8 cellular contexts compared by ENCODE assay signal in the genomic region with DNA sequence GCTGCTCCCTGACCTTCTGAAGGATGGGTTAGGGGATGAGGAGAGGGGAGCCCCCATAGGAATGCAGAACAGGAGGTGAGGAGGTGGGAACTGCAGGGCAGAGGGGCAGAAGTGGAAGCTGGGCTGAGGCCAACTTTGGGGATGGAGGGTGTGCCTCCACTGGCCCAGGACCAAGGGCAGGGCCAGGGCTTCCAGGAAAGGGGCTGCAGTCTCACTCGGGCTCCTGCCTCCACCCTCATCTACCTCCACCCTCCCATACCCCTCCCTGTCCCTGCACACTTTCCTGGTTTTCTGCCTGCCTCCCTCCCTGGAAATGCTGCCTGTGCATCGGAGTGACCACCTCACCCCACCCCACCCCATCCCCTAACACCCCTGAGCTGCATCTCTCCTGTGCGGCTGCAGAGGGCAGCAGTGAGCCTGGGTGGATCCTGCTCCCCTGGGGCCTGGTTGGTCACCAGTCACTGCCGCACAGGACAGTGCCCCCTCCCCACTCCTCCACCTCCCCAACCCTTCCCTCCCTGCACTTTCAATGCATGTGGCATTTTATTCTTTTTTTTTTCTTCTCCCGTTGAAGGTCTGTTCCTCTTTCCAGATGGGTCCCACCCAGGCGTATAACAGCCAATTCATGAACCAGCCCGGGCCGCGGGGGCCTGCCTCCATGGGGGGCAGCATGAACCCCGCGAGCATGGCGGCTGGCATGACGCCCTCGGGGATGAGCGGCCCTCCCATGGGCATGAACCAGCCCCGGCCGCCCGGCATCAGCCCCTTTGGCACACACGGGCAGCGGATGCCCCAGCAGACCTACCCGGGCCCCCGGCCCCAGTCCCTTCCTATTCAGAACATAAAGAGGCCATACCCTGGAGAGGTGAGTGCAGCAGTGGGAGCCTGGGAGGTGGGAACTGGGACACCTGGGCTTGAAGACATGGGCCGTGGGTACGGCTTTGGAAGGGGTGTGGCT. TPM values are rescaled to one million over a fixed set of nuclear protein-coding genes. Genes with fewer than 3 reads are reported as not detected.
DNase-seq lines count a peak whose midpoint lies in the region; ATAC-seq, FAIRE-seq and TF ChIP-seq lines count a peak whose summit lies in the region.

No MANE protein-coding gene starts in this region.

- TF ChIP-seq CTCF in PC-3 (conservative IDR thresholded peaks at IDR 0.05; ENCODE audit: low read depth, low read length) (peak; percentile 99), mucosa of descending colon (IDR thresholded peaks at IDR 0.05) (no peak), testis (IDR thresholded peaks at IDR 0.05) (no peak)

- no peaks in the 10 kb centered on the region for H3K79me2 ChIP-seq in PC-3 (ENCODE audit: low read length)

- BruUV-seq in PC-3 (replicated peaks; lab: Mats Ljungman, UMichigan): no TSS peak

- H3K9me3 ChIP-seq in PC-3 (ENCODE audit: low read length): no peaks in the 10 kb centered on the region
- no peaks in the 10 kb centered on the region for H3K9me3 ChIP-seq in mucosa of descending colon
- H3K9me3 ChIP-seq in testis: no peaks in the 10 kb centered on the region

- 0 out of 2 replicates have a peak overlapping the region, but pooled peaks have one; percentile 3 for H3K9ac ChIP-seq in PC-3 (ENCODE audit: low read length)

- ATAC-seq in PC-3 (peak; percentile 19), mucosa of descending colon (peak; percentile 46), GM18502 (IDR thresholded peaks at IDR 0.05; ENCODE audit: poor library complexity, unreplicated experiment) (no peak), HG03045 (IDR thresholded peaks at IDR 0.05; ENCODE audit: unreplicated experiment) (no peak)

- POLR2A ChIA-PET in PC-3 (lab: Charles Lee; ENCODE audit: unreplicated experiment): interaction anchor here (0.5 kb wide), 1 partner anchor 913 kb away, joined by 4 read pairs; no protein-coding TSS in a partner anchor

- no peak for TF ChIP-seq POLR2A in GM12892 (IDR thresholded peaks at IDR 0.05; ENCODE audit: low read depth, low read length)
- TF ChIP-seq POLR2A in testis (IDR thresholded peaks at IDR 0.05): no peak

- DNase-seq in GM12892 (ENCODE audit: insufficient read length) (peak; percentile 61), PC-3 (peak; percentile 84), caudate nucleus (lab: John Stamatoyannopoulos, UW) (peak in 2 of 61 donors; percentile 25 to 27), mucosa of descending colon (peak in 1 of 3 donors; percentile 66), testis (no peak), NCI-H187 treated with DMSO at 0.1 percent for 48 hours (lab: John Stamatoyannopoulos, UW) (no peak)

- H3K36me3 ChIP-seq in PC-3 (ENCODE audit: low read depth, low read length): peaks cover 33% of the 10 kb centered on the region; the same call in 1 of the 2 replicates
- H3K36me3 ChIP-seq in mucosa of descending colon (ENCODE audit: low read depth): peaks cover 2% of the 10 kb centered on the region
- H3K36me3 ChIP-seq in testis (ENCODE audit: low read depth, missing control alignments): no peaks in the 10 kb centered on the region

- H3K4me2 ChIP-seq in PC-3 (ENCODE audit: low read length): peak overlapping the region; percentile 25; the same call in 1 of the 2 replicates

- no peaks in the 10 kb centered on the region for H3K27me3 ChIP-seq in PC-3 (ENCODE audit: low read length)
- H3K27me3 ChIP-seq in testis: no peaks in the 10 kb centered on the region

- H3K4me1 ChIP-seq in PC-3 (ENCODE audit: insufficient read depth, low read length) (peaks cover 28% of the 10 kb centered on the region), mucosa of descending colon (ENCODE audit: low read depth) (peaks cover 21% of the 10 kb centered on the region), testis (no peaks in the 10 kb centered on the region)

- peak; percentile 64 for FAIRE-seq in GM12892 (lab: Jason Lieb, UNC)

- peaks cover 15% of the 10 kb centered on the region for H3F3A ChIP-seq in PC-3 (ENCODE audit: low read length, unreplicated experiment)

- H3K27ac ChIP-seq in PC-3 (ENCODE audit: low read length) (peak overlapping the region; percentile 57), caudate nucleus (ENCODE audit: low read depth, low read length) (peak overlapping the region; percentile 68), testis (peak overlapping the region in 1 of 2 donors; percentile 0)

- peaks cover 5% of the 10 kb centered on the region; the same call in 1 of the 2 replicates for H4K20me1 ChIP-seq in PC-3 (ENCODE audit: low read length)

- H3K4me3 ChIP-seq in PC-3 (ENCODE audit: low read length) (no peak overlapping the region), mucosa of descending colon (no peak overlapping the region), testis (no peak overlapping the region)

- WGBS in testis, 2 donors: 77 to 84% methylated on average over 13 to 24 of the region's 24 CpGs

- H2AFZ ChIP-seq in PC-3 (ENCODE audit: low read length): no peak overlapping the region

- intact Hi-C loops in PC-3 (cut with micrococcal nuclease) (no loop called here), mucosa of descending colon (cut with DNase I, micrococcal nuclease) (no loop called here), testis (cut with DNase I; ENCODE audit: low total_unique reads) (no loop called here)

- CTCF ChIA-PET in PC-3 (lab: Charles Lee): interaction anchor here (0.6 to 1.0 kb wide), 11 partner anchors 13 to 637 kb away, joined by 3 to 9 read pairs (median 3); no protein-coding TSS in a partner anchor

- no peaks in the 10 kb centered on the region for H3K9me2 ChIP-seq in PC-3 (replicated peaks; ENCODE audit: low read length)

RNA-seq across cellular contexts. Expression of gene PPIF, which starts 54.2 kb away (rescaled TPM):
- polyA plus RNA-seq in GM12892 (2012; ENCODE audit: missing spikeins): 71.2 TPM
- total RNA-seq in PC-3 (2014; rRNA removed) (381 and 472 TPM in 2 replicates), mucosa of descending colon (10 to 100 TPM; 54.6 to 88.5 (median 77.3) TPM), testis (100 to 1,000 TPM in 1 of 2 donors, 10 to 100 TPM in 1; 82.1 to 106 TPM)
- polyA plus RNA-seq in testis (ENCODE audit: insufficient read depth, low read depth, low replicate concordance): 80.1 TPM

Comparison
In these comparisons a context has a peak if more than half of its experiments do, and no peak if none do; other contexts are left out.
1. DNase-seq: peak in GM12892 (single experiment) and PC-3 (single experiment); none in testis (single experiment) and NCI-H187 treated with DMSO at 0.1 percent for 48 hours (single experiment).
2. ATAC-seq: peak in PC-3 (single experiment) and mucosa of descending colon (single experiment); none in GM18502 (single experiment) and HG03045 (single experiment).